In the genomic region with DNA sequence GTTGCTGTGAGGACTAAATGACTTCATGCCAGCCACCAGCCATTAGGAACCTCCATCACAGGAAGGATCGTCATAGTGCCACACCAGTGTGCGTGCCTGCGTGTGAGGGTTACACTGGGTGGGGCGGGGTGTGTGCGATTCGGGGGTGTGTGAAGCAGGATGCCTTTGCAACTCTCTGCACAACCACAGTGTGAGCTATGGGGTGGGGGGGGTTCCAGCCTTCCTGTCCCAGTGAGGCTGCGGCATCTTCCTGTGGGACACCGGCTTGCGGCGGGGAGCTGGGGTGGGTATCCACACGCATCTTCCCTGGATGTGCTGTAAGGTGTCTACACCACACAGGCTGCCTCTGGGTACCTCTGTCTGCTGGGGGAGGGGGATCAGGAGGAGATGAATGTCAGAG, we compare ENCODE assay signal across 9 cellular contexts. TPM values are rescaled to one million over a fixed set of nuclear protein-coding genes. Genes with fewer than 3 reads are reported as not detected.
DNase-seq lines count a peak whose midpoint lies in the region; ATAC-seq and TF ChIP-seq lines count a peak whose summit lies in the region.
"Had no signal": no experiment of that assay in that cellular context is flagged by ENCODE, and none has a peak within 500 bp of the region (broad histone marks: within the 10 kb centered on the region; RNA-seq: fewer than 3 reads in every experiment).

No MANE protein-coding gene starts in this region.

- H3K27ac ChIP-seq in CD4-positive, CD25-positive, alpha-beta regulatory T cell (ENCODE audit: insufficient read depth, low read length, poor library complexity, severe bottlenecking), result no peak overlapping the region
- H3K27ac ChIP-seq in endodermal cell (ENCODE audit: low read depth, low read length), result no peak overlapping the region

- no peak overlapping the region for H3K9ac ChIP-seq in endodermal cell (ENCODE audit: extremely low read depth, low read length, poor library complexity, severe bottlenecking)

- POLR2A ChIA-PET in activated CD4-positive, alpha-beta memory T cell treated with anti-CD3 and anti-CD28 coated beads for 36 hours (lab: Charles Lee), result no interaction called here

- H3K4me1 Mint-ChIP-seq in CD4-positive, CD25-positive, alpha-beta regulatory T cell, result peaks cover 0 to 10% (median 4%) of the 10 kb centered on the region in 4 donors
- H3K4me1 Mint-ChIP-seq in endodermal cell (peaks cover 2% of the 10 kb centered on the region), nephron (no peaks in the 10 kb centered on the region)
- H3K4me1 Mint-ChIP-seq in activated CD4-positive, alpha-beta memory T cell treated with anti-CD3 and anti-CD28 coated beads for 36 hours (ENCODE audit: low read depth), result peaks cover 2% of the 10 kb centered on the region

- no peaks in the 10 kb centered on the region for H3K9me3 ChIP-seq in CD4-positive, CD25-positive, alpha-beta regulatory T cell (ENCODE audit: control insufficient read depth in 2 of 2, low read length in 2 of 2)
- no peaks in the 10 kb centered on the region for H3K9me3 ChIP-seq in endodermal cell (ENCODE audit: control insufficient read depth, low read length)

- TF ChIP-seq CTCF in endodermal cell (conservative IDR thresholded peaks at IDR 0.05), result no peak
- no peak for TF ChIP-seq CTCF in nephron (IDR thresholded peaks at IDR 0.05; ENCODE audit: unreplicated experiment in 3 of 3)

- ATAC-seq in CD4-positive, CD25-positive, alpha-beta regulatory T cell (ENCODE audit: low read depth in 2 of 2), result peak in 1 of 2 donors; percentile 32

- H3K4me3 ChIP-seq in CD4-positive, CD25-positive, alpha-beta regulatory T cell (ENCODE audit: low read depth, low read length), result no peak overlapping the region
- no peak overlapping the region for H3K4me3 ChIP-seq in endodermal cell (ENCODE audit: low read length)

- CTCF ChIA-PET in activated CD4-positive, alpha-beta memory T cell treated with anti-CD3 and anti-CD28 coated beads for 36 hours (lab: Charles Lee), result interaction anchor here (1.1 to 1.5 kb wide), 2 partner anchors 531 to 546 kb away, joined by 3 to 4 read pairs; no protein-coding TSS in a partner anchor

- H3K9me3 Mint-ChIP-seq in CD4-positive, CD25-positive, alpha-beta regulatory T cell, result peaks cover 0 to 1% (median 0%) of the 10 kb centered on the region in 7 donors
- peaks cover 3% of the 10 kb centered on the region for H3K9me3 Mint-ChIP-seq in endodermal cell
- no peaks in the 10 kb centered on the region for H3K9me3 Mint-ChIP-seq in nephron
- no peaks in the 10 kb centered on the region for H3K9me3 Mint-ChIP-seq in activated CD4-positive, alpha-beta memory T cell treated with anti-CD3 and anti-CD28 coated beads for 36 hours

- no peaks in the 10 kb centered on the region for H3K27me3 ChIP-seq in CD4-positive, CD25-positive, alpha-beta regulatory T cell (ENCODE audit: control insufficient read depth, insufficient read depth, low read length)
- H3K27me3 ChIP-seq in endodermal cell (ENCODE audit: control insufficient read depth, insufficient read depth, low read length, poor library complexity, severe bottlenecking), result peaks cover 64% of the 10 kb centered on the region

- DNase-seq in CD4-positive, CD25-positive, alpha-beta regulatory T cell, result peak in 1 of 3 donors; percentile 24
- DNase-seq in Daoy (ENCODE audit: low read depth) (peak; percentile 2), endodermal cell (peak; percentile 47), NCI-H446 treated with DMSO at 0.1 percent for 48 hours (lab: John Stamatoyannopoulos, UW) (no peak), NCI-H2227 (lab: John Stamatoyannopoulos, UW; ENCODE audit: unreplicated experiment) (no peak), H4 (ENCODE audit: low spot score) (no peak)
- DNase-seq in activated CD4-positive, alpha-beta memory T cell treated with anti-CD3 and anti-CD28 coated beads for 36 hours, result no peak
- DNase-seq: hypothalamus had no signal

- no peak overlapping the region for H3K27ac Mint-ChIP-seq in CD4-positive, CD25-positive, alpha-beta regulatory T cell
- H3K27ac Mint-ChIP-seq in endodermal cell (no peak overlapping the region), nephron (no peak overlapping the region)
- no peak overlapping the region for H3K27ac Mint-ChIP-seq in activated CD4-positive, alpha-beta memory T cell treated with anti-CD3 and anti-CD28 coated beads for 36 hours

- 80% methylated on average over 3 to 11 of the region's 11 CpGs for WGBS in endodermal cell (ENCODE audit: insufficient coverage in 1 of 2, insufficient read length in 1 of 2), 2 experiments

- H3K36me3 Mint-ChIP-seq in CD4-positive, CD25-positive, alpha-beta regulatory T cell, result no peaks in the 10 kb centered on the region
- H3K36me3 Mint-ChIP-seq in endodermal cell (ENCODE audit: low read depth) (no peaks in the 10 kb centered on the region), nephron (ENCODE audit: low read depth) (no peaks in the 10 kb centered on the region)
- no peaks in the 10 kb centered on the region for H3K36me3 Mint-ChIP-seq in activated CD4-positive, alpha-beta memory T cell treated with anti-CD3 and anti-CD28 coated beads for 36 hours

- intact Hi-C loops in activated CD4-positive, alpha-beta memory T cell treated with anti-CD3 and anti-CD28 coated beads for 36 hours (cut with micrococcal nuclease), result loop anchor here (5.0 to 10.0 kb wide), 2 partner anchors 86 to 692 kb away; a partner anchor contains a TSS

- peaks cover 26% of the 10 kb centered on the region for H3K4me1 ChIP-seq in CD4-positive, CD25-positive, alpha-beta regulatory T cell (ENCODE audit: control insufficient read depth, insufficient read depth, low read length, poor library complexity, severe bottlenecking)
- H3K4me1 ChIP-seq in endodermal cell (ENCODE audit: control insufficient read depth, insufficient read depth, low read length), result no peaks in the 10 kb centered on the region

- H3K36me3 ChIP-seq in CD4-positive, CD25-positive, alpha-beta regulatory T cell (ENCODE audit: control insufficient read depth, insufficient read depth, low read length), result no peaks in the 10 kb centered on the region
- H3K36me3 ChIP-seq in endodermal cell (ENCODE audit: control insufficient read depth, insufficient read depth, low read length), result no peaks in the 10 kb centered on the region

- peak overlapping the region; percentile 22 to 75 (median 66) for H3K4me3 Mint-ChIP-seq in CD4-positive, CD25-positive, alpha-beta regulatory T cell
- H3K4me3 Mint-ChIP-seq in endodermal cell (no peak overlapping the region), nephron (peak overlapping the region; percentile 51 to 71 (median 68))
- no peak overlapping the region for H3K4me3 Mint-ChIP-seq in activated CD4-positive, alpha-beta memory T cell treated with anti-CD3 and anti-CD28 coated beads for 36 hours

- peaks cover 46% of the 10 kb centered on the region for H3K27me3 Mint-ChIP-seq in CD4-positive, CD25-positive, alpha-beta regulatory T cell
- H3K27me3 Mint-ChIP-seq in endodermal cell (ENCODE audit: insufficient read depth), result peaks cover 61% of the 10 kb centered on the region
- H3K27me3 Mint-ChIP-seq in nephron (ENCODE audit: low read depth), result peaks cover 45% of the 10 kb centered on the region
- peaks cover 33% of the 10 kb centered on the region for H3K27me3 Mint-ChIP-seq in activated CD4-positive, alpha-beta memory T cell treated with anti-CD3 and anti-CD28 coated beads for 36 hours

RNA-seq across cellular contexts. Expression of a gene that starts 6.8 kb away (rescaled TPM):
- total RNA-seq in CD4-positive, CD25-positive, alpha-beta regulatory T cell, result not detected
- not detected for polyA plus RNA-seq in CD4-positive, CD25-positive, alpha-beta regulatory T cell
- total RNA-seq in Daoy (2014; rRNA removed; shearing (Covaris generic)), result 0.15 and 1.1 TPM in 2 replicates
- total RNA-seq in endodermal cell, result 1 to 10 TPM; 2.1 to 5.0 TPM
- polyA plus RNA-seq in endodermal cell (2013, experiment 1 of 2), result 13.6 TPM
- polyA plus RNA-seq in endodermal cell (2013, experiment 2 of 2), result 12.4 TPM
- 0.37 and 0.41 TPM in 2 replicates for total RNA-seq in H4 (2014; rRNA removed; shearing (Covaris generic))
- under 1 TPM; 0.10 to 0.12 TPM for total RNA-seq in activated CD4-positive, alpha-beta memory T cell treated with anti-CD3 and anti-CD28 coated beads for 36 hours

Comparison
In these comparisons a context has a peak if more than half of its experiments do, and no peak if none do; other contexts are left out.
1. DNase-seq: peak in Daoy (single experiment) and endodermal cell (single experiment); none in NCI-H446 treated with DMSO at 0.1 percent for 48 hours (single experiment), NCI-H2227 (single experiment), H4 (single experiment) and activated CD4-positive, alpha-beta memory T cell treated with anti-CD3 and anti-CD28 coated beads for 36 hours (single experiment).
2. H3K4me3 Mint-ChIP-seq: peak in CD4-positive, CD25-positive, alpha-beta regulatory T cell (4 of 4) and nephron (3 of 3); none in endodermal cell (single experiment) and activated CD4-positive, alpha-beta memory T cell treated with anti-CD3 and anti-CD28 coated beads for 36 hours (single experiment).